Comparison of ENCODE assay signal across 1 cellular context in the genomic region with DNA sequence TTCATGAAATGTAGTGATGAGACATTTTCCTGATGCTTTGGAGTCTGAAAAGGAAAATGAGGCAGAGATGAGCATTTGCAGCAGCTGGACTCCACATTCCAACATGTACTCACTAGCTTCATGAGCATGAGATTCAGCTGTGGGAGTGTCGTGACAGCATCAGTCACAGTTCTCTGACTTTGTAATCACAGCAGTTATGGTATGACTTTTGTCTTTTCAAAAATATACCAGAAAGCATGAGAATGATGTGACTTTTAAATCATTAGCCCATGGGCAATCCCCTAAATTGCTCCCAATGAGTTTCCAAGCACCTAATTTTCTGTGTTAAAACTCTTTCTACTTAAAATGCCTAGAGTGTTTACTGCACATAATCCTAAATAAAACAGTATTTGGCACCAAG.
TF ChIP-seq lines count a peak whose summit lies in the region.

No MANE protein-coding gene starts in this region.

TF ChIP-seq in GM12878, 131 proteins besides CTCF, POLR2A, EP300 and RAD21 (continued from another document and continues in another):
- TF ChIP-seq, protein P1, sequence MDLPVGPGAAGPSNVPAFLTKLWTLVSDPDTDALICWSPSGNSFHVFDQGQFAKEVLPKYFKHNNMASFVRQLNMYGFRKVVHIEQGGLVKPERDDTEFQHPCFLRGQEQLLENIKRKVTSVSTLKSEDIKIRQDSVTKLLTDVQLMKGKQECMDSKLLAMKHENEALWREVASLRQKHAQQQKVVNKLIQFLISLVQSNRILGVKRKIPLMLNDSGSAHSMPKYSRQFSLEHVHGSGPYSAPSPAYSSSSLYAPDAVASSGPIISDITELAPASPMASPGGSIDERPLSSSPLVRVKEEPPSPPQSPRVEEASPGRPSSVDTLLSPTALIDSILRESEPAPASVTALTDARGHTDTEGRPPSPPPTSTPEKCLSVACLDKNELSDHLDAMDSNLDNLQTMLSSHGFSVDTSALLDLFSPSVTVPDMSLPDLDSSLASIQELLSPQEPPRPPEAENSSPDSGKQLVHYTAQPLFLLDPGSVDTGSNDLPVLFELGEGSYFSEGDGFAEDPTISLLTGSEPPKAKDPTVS (IDR thresholded peaks at IDR 0.05; ENCODE audit: low read depth, low read length) = no peak
- TF ChIP-seq NFIC (IDR thresholded peaks at IDR 0.05; ENCODE audit: low read depth, low read length) (peak; percentile 87), CEBPB (IDR thresholded peaks at IDR 0.05; ENCODE audit: borderline replicate concordance in 1 of 2, low read depth in 2 of 2, low read length in 2 of 2) (no peak), CREB1 (IDR thresholded peaks at IDR 0.05; ENCODE audit: low read depth) (0 out of 2 replicates have a peak, but pooled peaks have one; percentile 31), SUZ12 (IDR thresholded peaks at IDR 0.05; ENCODE audit: unreplicated experiment) (no peak), E2F8 (IDR thresholded peaks at IDR 0.05; ENCODE audit: low read depth, partially characterized antibody) (no peak), ATF7 (IDR thresholded peaks at IDR 0.05; ENCODE audit: low read depth) (peak; percentile 69), TCF3 (IDR thresholded peaks at IDR 0.05; ENCODE audit: borderline replicate concordance, insufficient read depth, low read depth, low read length) (peak; percentile 86), CBX3 (IDR thresholded peaks at IDR 0.05; ENCODE audit: borderline replicate concordance, low read depth) (no peak), ZNF274 (IDR thresholded peaks at IDR 0.05; ENCODE audit: insufficient read depth, insufficient read length) (no peak), TBL1XR1 (IDR thresholded peaks at IDR 0.05; ENCODE audit: low read depth, low read length) (no peak), SUPT20H (IDR thresholded peaks at IDR 0.05; ENCODE audit: borderline replicate concordance, control insufficient read depth, low read depth, low read length) (no peak), SPI1 (IDR thresholded peaks at IDR 0.05; ENCODE audit: borderline replicate concordance, insufficient read depth, low read depth, low read length) (no peak), MYC (IDR thresholded peaks at IDR 0.05; ENCODE audit: insufficient read depth, insufficient read length, insufficient replicate concordance, low read length, severe bottlenecking) (no peak), ZBTB4 (CRISPR knock-in tag; IDR thresholded peaks at IDR 0.05) (no peak), PAX8 (IDR thresholded peaks at IDR 0.05) (no peak), PAX5 (IDR thresholded peaks at IDR 0.05; ENCODE audit: borderline replicate concordance, low read depth, low read length) (peak; percentile 86), NRF1 (conservative IDR thresholded peaks at IDR 0.05; ENCODE audit: low read depth, low read length) (no peak), CREM (IDR thresholded peaks at IDR 0.05; ENCODE audit: low read depth) (peak; percentile 69), MXI1 (IDR thresholded peaks at IDR 0.05; ENCODE audit: low read depth, low read length) (no peak), JUNB (IDR thresholded peaks at IDR 0.05) (peak; percentile 70), NKRF (conservative IDR thresholded peaks at IDR 0.05) (no peak), ESRRA (IDR thresholded peaks at IDR 0.05; ENCODE audit: low read length) (no peak), MEF2B (IDR thresholded peaks at IDR 0.05; ENCODE audit: partially characterized antibody, poor library complexity, severe bottlenecking) (peak; percentile 61), BCL3 (IDR thresholded peaks at IDR 0.05; ENCODE audit: borderline replicate concordance, insufficient read depth, low read depth, low read length, poor library complexity, severe bottlenecking) (peak; percentile 53), ZNF217 (IDR thresholded peaks at IDR 0.05) (no peak), CBX5 (IDR thresholded peaks at IDR 0.05; ENCODE audit: low read depth) (no peak), ZNF207 (IDR thresholded peaks at IDR 0.05; ENCODE audit: borderline replicate concordance) (no peak), FOS (IDR thresholded peaks at IDR 0.05; ENCODE audit: borderline replicate concordance, extremely low read depth, insufficient read length) (no peak), TAF1 (IDR thresholded peaks at IDR 0.05; ENCODE audit: borderline replicate concordance, low read depth, low read length) (no peak), TCF7 (IDR thresholded peaks at IDR 0.05; ENCODE audit: borderline replicate concordance) (no peak), SP1 (IDR thresholded peaks at IDR 0.05; ENCODE audit: low read depth, low read length) (no peak)
- TF ChIP-seq, protein P2, sequence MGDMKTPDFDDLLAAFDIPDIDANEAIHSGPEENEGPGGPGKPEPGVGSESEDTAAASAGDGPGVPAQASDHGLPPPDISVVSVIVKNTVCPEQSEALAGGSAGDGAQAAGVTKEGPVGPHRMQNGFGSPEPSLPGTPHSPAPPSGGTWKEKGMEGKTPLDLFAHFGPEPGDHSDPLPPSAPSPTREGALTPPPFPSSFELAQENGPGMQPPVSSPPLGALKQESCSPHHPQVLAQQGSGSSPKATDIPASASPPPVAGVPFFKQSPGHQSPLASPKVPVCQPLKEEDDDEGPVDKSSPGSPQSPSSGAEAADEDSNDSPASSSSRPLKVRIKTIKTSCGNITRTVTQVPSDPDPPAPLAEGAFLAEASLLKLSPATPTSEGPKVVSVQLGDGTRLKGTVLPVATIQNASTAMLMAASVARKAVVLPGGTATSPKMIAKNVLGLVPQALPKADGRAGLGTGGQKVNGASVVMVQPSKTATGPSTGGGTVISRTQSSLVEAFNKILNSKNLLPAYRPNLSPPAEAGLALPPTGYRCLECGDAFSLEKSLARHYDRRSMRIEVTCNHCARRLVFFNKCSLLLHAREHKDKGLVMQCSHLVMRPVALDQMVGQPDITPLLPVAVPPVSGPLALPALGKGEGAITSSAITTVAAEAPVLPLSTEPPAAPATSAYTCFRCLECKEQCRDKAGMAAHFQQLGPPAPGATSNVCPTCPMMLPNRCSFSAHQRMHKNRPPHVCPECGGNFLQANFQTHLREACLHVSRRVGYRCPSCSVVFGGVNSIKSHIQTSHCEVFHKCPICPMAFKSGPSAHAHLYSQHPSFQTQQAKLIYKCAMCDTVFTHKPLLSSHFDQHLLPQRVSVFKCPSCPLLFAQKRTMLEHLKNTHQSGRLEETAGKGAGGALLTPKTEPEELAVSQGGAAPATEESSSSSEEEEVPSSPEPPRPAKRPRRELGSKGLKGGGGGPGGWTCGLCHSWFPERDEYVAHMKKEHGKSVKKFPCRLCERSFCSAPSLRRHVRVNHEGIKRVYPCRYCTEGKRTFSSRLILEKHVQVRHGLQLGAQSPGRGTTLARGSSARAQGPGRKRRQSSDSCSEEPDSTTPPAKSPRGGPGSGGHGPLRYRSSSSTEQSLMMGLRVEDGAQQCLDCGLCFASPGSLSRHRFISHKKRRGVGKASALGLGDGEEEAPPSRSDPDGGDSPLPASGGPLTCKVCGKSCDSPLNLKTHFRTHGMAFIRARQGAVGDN (IDR thresholded peaks at IDR 0.05) = peak; percentile 54
- TF ChIP-seq, protein P3, sequence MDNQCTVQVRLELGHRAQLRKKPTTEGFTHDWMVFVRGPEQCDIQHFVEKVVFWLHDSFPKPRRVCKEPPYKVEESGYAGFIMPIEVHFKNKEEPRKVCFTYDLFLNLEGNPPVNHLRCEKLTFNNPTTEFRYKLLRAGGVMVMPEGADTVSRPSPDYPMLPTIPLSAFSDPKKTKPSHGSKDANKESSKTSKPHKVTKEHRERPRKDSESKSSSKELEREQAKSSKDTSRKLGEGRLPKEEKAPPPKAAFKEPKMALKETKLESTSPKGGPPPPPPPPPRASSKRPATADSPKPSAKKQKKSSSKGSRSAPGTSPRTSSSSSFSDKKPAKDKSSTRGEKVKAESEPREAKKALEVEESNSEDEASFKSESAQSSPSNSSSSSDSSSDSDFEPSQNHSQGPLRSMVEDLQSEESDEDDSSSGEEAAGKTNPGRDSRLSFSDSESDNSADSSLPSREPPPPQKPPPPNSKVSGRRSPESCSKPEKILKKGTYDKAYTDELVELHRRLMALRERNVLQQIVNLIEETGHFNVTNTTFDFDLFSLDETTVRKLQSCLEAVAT (IDR thresholded peaks at IDR 0.05) = no peak
- TF ChIP-seq, protein P4, sequence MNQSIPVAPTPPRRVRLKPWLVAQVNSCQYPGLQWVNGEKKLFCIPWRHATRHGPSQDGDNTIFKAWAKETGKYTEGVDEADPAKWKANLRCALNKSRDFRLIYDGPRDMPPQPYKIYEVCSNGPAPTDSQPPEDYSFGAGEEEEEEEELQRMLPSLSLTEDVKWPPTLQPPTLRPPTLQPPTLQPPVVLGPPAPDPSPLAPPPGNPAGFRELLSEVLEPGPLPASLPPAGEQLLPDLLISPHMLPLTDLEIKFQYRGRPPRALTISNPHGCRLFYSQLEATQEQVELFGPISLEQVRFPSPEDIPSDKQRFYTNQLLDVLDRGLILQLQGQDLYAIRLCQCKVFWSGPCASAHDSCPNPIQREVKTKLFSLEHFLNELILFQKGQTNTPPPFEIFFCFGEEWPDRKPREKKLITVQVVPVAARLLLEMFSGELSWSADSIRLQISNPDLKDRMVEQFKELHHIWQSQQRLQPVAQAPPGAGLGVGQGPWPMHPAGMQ (IDR thresholded peaks at IDR 0.05; ENCODE audit: borderline replicate concordance) = no peak
- TF ChIP-seq, protein P5, sequence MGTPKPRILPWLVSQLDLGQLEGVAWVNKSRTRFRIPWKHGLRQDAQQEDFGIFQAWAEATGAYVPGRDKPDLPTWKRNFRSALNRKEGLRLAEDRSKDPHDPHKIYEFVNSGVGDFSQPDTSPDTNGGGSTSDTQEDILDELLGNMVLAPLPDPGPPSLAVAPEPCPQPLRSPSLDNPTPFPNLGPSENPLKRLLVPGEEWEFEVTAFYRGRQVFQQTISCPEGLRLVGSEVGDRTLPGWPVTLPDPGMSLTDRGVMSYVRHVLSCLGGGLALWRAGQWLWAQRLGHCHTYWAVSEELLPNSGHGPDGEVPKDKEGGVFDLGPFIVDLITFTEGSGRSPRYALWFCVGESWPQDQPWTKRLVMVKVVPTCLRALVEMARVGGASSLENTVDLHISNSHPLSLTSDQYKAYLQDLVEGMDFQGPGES (IDR thresholded peaks at IDR 0.05) = no peak
